In genomic region chr21:34613679-34614442, GRCh38 we compare ENCODE assay signal across 1 cellular context.
TF ChIP-seq lines count a peak whose summit lies in the region.

No MANE protein-coding gene starts in this region.

TF ChIP-seq in HEK293, 187 proteins besides CTCF, POLR2A, EP300 and RAD21 (continued from another document):
- TF ChIP-seq ZNF398 (tag by site-specific recombination; IDR thresholded peaks at IDR 0.05) (0 out of 2 replicates have a peak, but pooled peaks have one; percentile 5), KLF9 (tag by site-specific recombination; IDR thresholded peaks at IDR 0.05; ENCODE audit: low read depth) (0 out of 2 replicates have a peak, but pooled peaks have one; percentile 21), ZNF707 (tag by site-specific recombination; IDR thresholded peaks at IDR 0.05) (no peak), ZBTB20 (tag by site-specific recombination; IDR thresholded peaks at IDR 0.05) (no peak), ZNF214 (tag by site-specific recombination; IDR thresholded peaks at IDR 0.05; ENCODE audit: borderline replicate concordance) (no peak), BCL11B (tag by site-specific recombination; IDR thresholded peaks at IDR 0.05; ENCODE audit: low read depth) (no peak), ZBTB48 (tag by site-specific recombination; IDR thresholded peaks at IDR 0.05) (no peak), ZNF138 (tag by site-specific recombination; IDR thresholded peaks at IDR 0.05; ENCODE audit: borderline replicate concordance) (no peak), BCL6B (tag by site-specific recombination; IDR thresholded peaks at IDR 0.05) (no peak)
